Comparison of ENCODE assay signal across 6 cellular contexts in the genomic region with DNA sequence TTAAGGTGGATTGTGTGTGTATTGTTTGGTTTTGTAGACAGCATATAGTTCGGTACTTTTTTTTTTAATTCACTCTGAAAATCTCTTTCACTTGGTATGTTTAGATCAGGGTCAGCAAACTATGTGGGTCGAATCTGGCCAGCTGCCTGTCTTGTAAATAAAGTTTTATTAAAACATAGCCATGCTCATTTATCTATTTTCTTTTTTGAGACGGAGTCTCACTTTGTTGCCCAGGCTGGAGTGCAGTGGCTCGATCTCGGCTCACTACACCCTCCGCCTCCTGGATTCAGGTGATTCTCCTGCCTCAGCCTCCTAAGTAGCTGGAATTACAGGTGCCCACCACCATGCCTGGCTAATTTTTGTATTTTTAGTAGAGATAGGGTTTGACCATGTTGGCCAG.
DNase-seq lines count a peak whose midpoint lies in the region; ATAC-seq, FAIRE-seq and TF ChIP-seq lines count a peak whose summit lies in the region.
"Not testable (repeated sequence)": the region's sequence is repeated elsewhere in the genome, so short reads cannot be mapped to it uniquely, and the experiment has no call there.

No MANE protein-coding gene starts in this region.

- H2BK120ac ChIP-seq in trophoblast cell (ENCODE audit: insufficient read depth, low read length, poor library complexity), result peak overlapping the region; percentile 51

- H3K4me1 ChIP-seq in SK-N-SH (ENCODE audit: control insufficient read depth in 1 of 2, insufficient read depth in 2 of 2, low read depth in 1 of 2, low read length in 1 of 2); astrocyte (ENCODE audit: insufficient read depth, low read length); K562 (replicated peaks in 1 of 2; ENCODE audit: control insufficient read depth in 2 of 2, insufficient read depth in 2 of 2, low read length in 2 of 2); HepG2 (ENCODE audit: insufficient read depth, low read length); trophoblast cell (ENCODE audit: control insufficient read depth in 1 of 2, insufficient read depth in 2 of 2, low read length in 2 of 2): not testable (repeated sequence)

- TF ChIP-seq EP300 in SK-N-SH (IDR thresholded peaks at IDR 0.05; ENCODE audit: borderline replicate concordance in 1 of 2, low read depth in 1 of 2, low read length in 1 of 2); K562 (IDR thresholded peaks at IDR 0.05; ENCODE audit: low read length); HepG2 (IDR thresholded peaks at IDR 0.05; ENCODE audit: low read depth in 2 of 2, low read length in 2 of 2); HepG2 (CRISPR knock-in tag; IDR thresholded peaks at IDR 0.05; ENCODE audit: borderline replicate concordance): not testable (repeated sequence)

- not testable (repeated sequence) for H3K14ac ChIP-seq in trophoblast cell (ENCODE audit: low read length)

- FAIRE-seq in astrocyte (lab: Jason Lieb, UNC); K562 (lab: Jason Lieb, UNC); HepG2 (lab: Jason Lieb, UNC): not testable (repeated sequence)

- not testable (repeated sequence) for H4K20me1 ChIP-seq in SK-N-SH (ENCODE audit: insufficient read depth); astrocyte (ENCODE audit: insufficient read depth, low read length); K562 (replicated peaks; ENCODE audit: control insufficient read depth, insufficient read depth, low read length); HepG2 (ENCODE audit: insufficient read depth, low read length)

- H3K9ac ChIP-seq in SK-N-SH; astrocyte (ENCODE audit: low read length); K562 (ENCODE audit: insufficient read depth in 1 of 2, low read depth in 2 of 2, low read length in 2 of 2); HepG2 (ENCODE audit: insufficient read depth, low read depth, low read length); trophoblast cell (ENCODE audit: low read length): not testable (repeated sequence)

- DNase-seq in SK-N-SH; astrocyte (ENCODE audit: low read depth); K562 (ENCODE audit: extremely low read depth in 1 of 4, low spot score in 3 of 4); HepG2 (ENCODE audit: low spot score); trophoblast cell: not testable (repeated sequence)
- peak; percentile 21 for DNase-seq in activated CD8-positive, alpha-beta memory T cell treated with anti-CD3 and anti-CD28 coated beads for 24 hours

- in situ Hi-C loops in K562 (cut with MboI); HepG2 (cut with HindIII; ENCODE audit: extremely low pct_ligation_motif_present, low pct_unique_long_range_greater_than_20kb): not testable (repeated sequence)

- not testable (repeated sequence) for H3K23ac ChIP-seq in trophoblast cell (ENCODE audit: low read length)

- H3K4me1 Mint-ChIP-seq in astrocyte (ENCODE audit: low read depth, unreplicated experiment), result peaks cover 14% of the 10 kb centered on the region

- H2AK5ac ChIP-seq in trophoblast cell (ENCODE audit: low read length), result peak overlapping the region; percentile 83

- POLR2A ChIA-PET in SK-N-SH (lab: Yijun Ruan, JAX); K562 (lab: Yijun Ruan, JAX); HepG2 (lab: Yijun Ruan, JAX): not testable (repeated sequence)

- H2BK5ac ChIP-seq in trophoblast cell (ENCODE audit: low read depth, low read length, poor library complexity), result not testable (repeated sequence)

- BruUV-seq in K562 (replicated peaks; lab: Mats Ljungman, UMichigan); HepG2 (replicated peaks; lab: Mats Ljungman, UMichigan): not testable (repeated sequence)

- 0 out of 2 replicates have a peak overlapping the region, but pooled peaks have one; percentile 24 for H2AFZ ChIP-seq in SK-N-SH (ENCODE audit: low read depth)
- not testable (repeated sequence) for H2AFZ ChIP-seq in astrocyte (ENCODE audit: low read depth, low read length); K562 (ENCODE audit: low read depth, low read length); HepG2 (ENCODE audit: low read length); trophoblast cell (ENCODE audit: insufficient read depth, low read length, poor library complexity)

- H4K12ac ChIP-seq in trophoblast cell (ENCODE audit: low read depth, low read length), result not testable (repeated sequence)

- ATAC-seq in K562, HepG2: not testable (repeated sequence)

- H3K79me2 ChIP-seq in SK-N-SH (ENCODE audit: insufficient read depth); astrocyte (ENCODE audit: insufficient read depth, low read length); K562 (ENCODE audit: control insufficient read depth, insufficient read depth, low read length); HepG2 (ENCODE audit: insufficient read depth, low read length); trophoblast cell (ENCODE audit: control insufficient read depth, insufficient read depth, low read length, poor library complexity): not testable (repeated sequence)

- TF ChIP-seq RAD21 in SK-N-SH (IDR thresholded peaks at IDR 0.05; ENCODE audit: low read length); K562 (CRISPR knock-in tag; conservative IDR thresholded peaks at IDR 0.05 in 1 of 2, IDR thresholded peaks at IDR 0.05 in 1 of 2); HepG2 (CRISPR knock-in tag; IDR thresholded peaks at IDR 0.05): not testable (repeated sequence)

- H3K36me3 Mint-ChIP-seq in astrocyte (ENCODE audit: low read depth, unreplicated experiment), result not testable (repeated sequence)

- not testable (repeated sequence) for H3K27ac ChIP-seq in SK-N-SH (ENCODE audit: low read depth in 2 of 2, low read length in 1 of 2); astrocyte (ENCODE audit: low read depth, low read length); K562 (ENCODE audit: extremely low read depth, low read depth, low read length); HepG2 (ENCODE audit: extremely low read length, insufficient read depth, low read length); trophoblast cell (ENCODE audit: low read depth, low read length)

- not testable (repeated sequence) for H3K27me3 Mint-ChIP-seq in astrocyte (ENCODE audit: low read depth, unreplicated experiment)

- H3K27ac Mint-ChIP-seq in astrocyte (ENCODE audit: unreplicated experiment), result peak overlapping the region; percentile 48

- not testable (repeated sequence) for H3K27me3 ChIP-seq in SK-N-SH (ENCODE audit: insufficient read depth); astrocyte (ENCODE audit: insufficient read depth, low read length); K562 (ENCODE audit: control insufficient read depth in 2 of 2, insufficient read depth in 2 of 2, low read length in 2 of 2); HepG2 (ENCODE audit: control insufficient read depth in 1 of 2, insufficient read depth in 2 of 2, low read length in 2 of 2); trophoblast cell (ENCODE audit: insufficient read depth, low read length)

- peak overlapping the region; percentile 55 for H4K91ac ChIP-seq in trophoblast cell (ENCODE audit: low read depth, low read length)

- not testable (repeated sequence) for H3K4me3 ChIP-seq in SK-N-SH (ENCODE audit: low read depth in 2 of 2, low read length in 1 of 2); astrocyte (ENCODE audit: insufficient read depth, low read depth, low read length); K562; HepG2 (replicated peaks in 1 of 3; ENCODE audit: insufficient read depth in 1 of 3, low read depth in 2 of 3, low read length in 3 of 3); trophoblast cell (ENCODE audit: low read depth, low read length)

- not testable (repeated sequence) for TF ChIP-seq POLR2A in K562 (conservative IDR thresholded peaks at IDR 0.05); HepG2 (IDR thresholded peaks at IDR 0.05; ENCODE audit: insufficient read depth in 1 of 2, low read depth in 2 of 2, low read length in 2 of 2)

- H3K36me3 ChIP-seq in SK-N-SH (replicated peaks in 1 of 2; ENCODE audit: control insufficient read depth in 1 of 2, insufficient read depth in 2 of 2, low read length in 1 of 2); astrocyte (ENCODE audit: insufficient read depth, low read length); K562 (ENCODE audit: control insufficient read depth, insufficient read depth, low read length); HepG2 (replicated peaks in 1 of 2; ENCODE audit: control insufficient read depth in 1 of 2, insufficient read depth in 2 of 2, low read length in 2 of 2); trophoblast cell (ENCODE audit: control insufficient read depth in 1 of 2, insufficient read depth in 2 of 2, low read length in 2 of 2): not testable (repeated sequence)

- not testable (repeated sequence) for H3K4me3 Mint-ChIP-seq in astrocyte (ENCODE audit: unreplicated experiment)

- WGBS in SK-N-SH (ENCODE audit: low lambda C conversion rate), result 94% methylated on average over 6 of the region's 6 CpGs
- WGBS in K562 (ENCODE audit: insufficient coverage, low coverage, missing lambda C conversion rate), result 80% methylated on average over 6 of the region's 6 CpGs
- WGBS in HepG2 (ENCODE audit: low lambda C conversion rate), result 79% methylated on average over 6 of the region's 6 CpGs
- no CpG with 5 or more reads among the region's 6 CpGs for WGBS in trophoblast cell (ENCODE audit: extremely low coverage, insufficient coverage, insufficient read length)

- H3K4me2 ChIP-seq in SK-N-SH; astrocyte (ENCODE audit: low read length); K562 (ENCODE audit: insufficient read depth, low read length); HepG2 (ENCODE audit: low read depth, low read length); trophoblast cell (ENCODE audit: low read length): not testable (repeated sequence)

- H3K18ac ChIP-seq in trophoblast cell (ENCODE audit: low read length), result not testable (repeated sequence)

- peaks cover 11% of the 10 kb centered on the region for H3K79me1 ChIP-seq in trophoblast cell (ENCODE audit: low read length)

- H3K9me3 Mint-ChIP-seq in astrocyte (ENCODE audit: unreplicated experiment), result peaks cover 12% of the 10 kb centered on the region

- peak overlapping the region; percentile 40 for H2BK12ac ChIP-seq in trophoblast cell (ENCODE audit: low read length)

- not testable (repeated sequence) for H3F3A ChIP-seq in SK-N-SH (replicated peaks; ENCODE audit: insufficient read depth)

- not testable (repeated sequence) for TF ChIP-seq CTCF in SK-N-SH (IDR thresholded peaks at IDR 0.05); astrocyte (IDR thresholded peaks at IDR 0.05; ENCODE audit: insufficient read depth, low read depth, low read length); K562 (IDR thresholded peaks at IDR 0.05 in 2 of 3, conservative IDR thresholded peaks at IDR 0.05 in 1 of 3; ENCODE audit: insufficient read depth in 2 of 3, low read depth in 1 of 3, low read length in 3 of 3); HepG2 (CRISPR knock-in tag; IDR thresholded peaks at IDR 0.05)

- CTCF ChIA-PET in SK-N-SH (lab: Yijun Ruan, JAX), result interaction anchor here (1.4 kb wide), 1 partner anchor 17 kb away, joined by 3 read pairs; no protein-coding TSS in a partner anchor
- CTCF ChIA-PET in K562 (lab: Yijun Ruan, JAX; ENCODE audit: low intra/inter-chr PET ratio), result interaction anchor here (0.6 kb wide), 1 partner anchor 86 kb away, joined by 4 read pairs; no protein-coding TSS in a partner anchor
- CTCF ChIA-PET in HepG2 (lab: Yijun Ruan, JAX; ENCODE audit: low intra/inter-chr PET ratio, low total read pairs), result not testable (repeated sequence)

- H3K4ac ChIP-seq in trophoblast cell (ENCODE audit: low read depth, low read length), result not testable (repeated sequence)

- H3K9me2 ChIP-seq in SK-N-SH, result not testable (repeated sequence)

- not testable (repeated sequence) for H3K9me3 ChIP-seq in SK-N-SH; astrocyte (ENCODE audit: insufficient read depth, low read depth, low read length); K562 (replicated peaks; ENCODE audit: control insufficient read depth, insufficient read depth, low read depth, low read length); HepG2 (ENCODE audit: low read length); trophoblast cell (ENCODE audit: insufficient read depth, low read depth, low read length)

- not testable (repeated sequence) for H4K8ac ChIP-seq in trophoblast cell (ENCODE audit: low read depth, low read length)

- not testable (repeated sequence) for H3K9me1 ChIP-seq in K562 (ENCODE audit: control insufficient read depth, insufficient read depth, low read length)

- intact Hi-C loops in K562 (cut with micrococcal nuclease); HepG2 (cut with micrococcal nuclease; ENCODE audit: unreplicated experiment): not testable (repeated sequence)
